Comparison of ENCODE assay signal across 9 cellular contexts in the genomic region with DNA sequence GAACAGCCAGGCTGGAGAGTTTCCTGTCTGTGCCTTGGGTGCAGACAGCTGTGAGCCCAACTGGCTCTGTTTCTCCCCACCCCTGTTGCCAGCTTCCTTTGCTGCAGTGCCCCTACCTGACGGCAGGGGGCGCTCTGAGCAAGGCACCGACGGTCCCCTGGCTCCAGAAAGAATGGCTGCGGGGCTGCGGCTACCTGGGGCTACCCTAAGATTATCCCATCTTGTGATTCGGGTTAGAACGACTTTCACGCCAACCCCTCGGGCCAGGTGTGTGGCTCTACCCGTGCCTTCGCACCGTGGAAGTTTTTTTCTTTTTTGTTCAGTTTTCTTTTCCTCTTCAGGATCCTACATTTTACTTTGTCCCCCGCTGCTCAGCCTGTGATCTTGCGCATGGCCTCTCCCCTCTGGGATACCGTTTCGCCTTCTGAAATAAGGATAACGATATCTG. TPM values are rescaled to one million over a fixed set of nuclear protein-coding genes. Genes with fewer than 3 reads are reported as not detected.
A peak's percentile ranks its signal among the peaks of the same experiment; 100 is the strongest.
DNase-seq lines count a peak whose midpoint lies in the region; ATAC-seq and TF ChIP-seq lines count a peak whose summit lies in the region.
"Had no signal": no experiment of that assay in that cellular context is flagged by ENCODE, and none has a peak within 500 bp of the region (broad histone marks: within the 10 kb centered on the region; RNA-seq: fewer than 3 reads in every experiment).

No MANE protein-coding gene starts in this region.

- H3K36me3 ChIP-seq in tibial nerve, result peaks cover 0 to 62% (median 0%) of the 10 kb centered on the region in 3 donors

- no peaks in the 10 kb centered on the region for H3K4me1 Mint-ChIP-seq in osteocyte (ENCODE audit: unreplicated experiment)

- TF ChIP-seq CTCF in osteocyte (IDR thresholded peaks at IDR 0.05) (peak; percentile 97), tibial nerve (IDR thresholded peaks at IDR 0.05) (peak; percentile 88 to 99 (median 93))

- ATAC-seq in GM18502 (IDR thresholded peaks at IDR 0.05; ENCODE audit: poor library complexity, unreplicated experiment), result no peak

- H3K27ac ChIP-seq in tibial nerve, result no peak overlapping the region

- WGBS in tibial nerve, 2 donors, result 31 to 39% methylated on average over 18 of the region's 18 CpGs

- H3K27me3 Mint-ChIP-seq in osteocyte (ENCODE audit: unreplicated experiment), result no peaks in the 10 kb centered on the region

- H3K4me1 ChIP-seq in tibial nerve, result peaks cover 0 to 4% (median 0%) of the 10 kb centered on the region in 4 donors

- in situ Hi-C loops in KBM-7 (cut with MboI; ENCODE audit: low pct_unique_long_range_greater_than_20kb, low sequenced_read_pairs), result loop anchor here (25.0 kb wide), 1 partner anchor 234 kb away; no protein-coding TSS in a partner anchor

- no peak for TF ChIP-seq EP300 in tibial nerve (IDR thresholded peaks at IDR 0.05)

- no peaks in the 10 kb centered on the region for H3K9me3 Mint-ChIP-seq in osteocyte (ENCODE audit: unreplicated experiment)

- no peak for TF ChIP-seq POLR2A in tibial nerve (IDR thresholded peaks at IDR 0.05)

- DNase-seq in DMS 273 (lab: John Stamatoyannopoulos, UW; ENCODE audit: unreplicated experiment) (peak; percentile 89), KBM-7 (peak; percentile 75), RPMI8226 (peak; percentile 74), foreskin melanocyte (peak; percentile 31), osteocyte (ENCODE audit: extremely low spot score, unreplicated experiment) (peak; percentile 91), tibial nerve (ENCODE audit: low spot score in 2 of 2) (peak; percentile 48 to 63)
- peak; percentile 71 for DNase-seq in activated T-helper 9 cell treated with anti-CD3 and anti-CD28 coated beads, Interleukin-2, amount 50 U/mL, for 16 hours (ENCODE audit: low read depth)

- no peaks in the 10 kb centered on the region for H3K27me3 ChIP-seq in tibial nerve

- no peak overlapping the region for H3K4me3 Mint-ChIP-seq in osteocyte (ENCODE audit: unreplicated experiment)

- no peaks in the 10 kb centered on the region for H3K9me3 ChIP-seq in tibial nerve

- H3K27ac Mint-ChIP-seq in osteocyte (ENCODE audit: unreplicated experiment), result no peak overlapping the region

- no peak overlapping the region for H3K4me3 ChIP-seq in tibial nerve

- peaks cover 10% of the 10 kb centered on the region for H3K36me3 Mint-ChIP-seq in osteocyte (ENCODE audit: unreplicated experiment)

RNA-seq across cellular contexts. Expression of gene AAR2, which starts 33.4 kb away (rescaled TPM):
- 32.8 and 36.1 TPM in 2 replicates for total RNA-seq in osteocyte
- 10 to 100 TPM; 24.5 to 35.6 (median 28.6) TPM for total RNA-seq in tibial nerve

RNA-seq across cellular contexts. Expression of gene EPB41L1, which starts 48.4 kb away (rescaled TPM):
- total RNA-seq in osteocyte (31.4 and 36.9 TPM in 2 replicates), tibial nerve (10 to 100 TPM; 19.9 to 55.3 (median 30.8) TPM)
- total RNA-seq: T-helper 1 cell treated with Interleukin-12 subunit alpha and Interleukin-12 subunit beta and Interleukin-4 antibody, amounts not matched to agents 30 ng/mL and 1 ng/mL, for 36 hours had no signal

Comparison
In these comparisons a context has a peak if more than half of its experiments do, and no peak if none do; other contexts are left out.
1. DNase-seq: peak in every context shown above with its lines; median percentile 91 in osteocyte; 89 in DMS 273; 75 in KBM-7; 74 in RPMI8226; 71 in activated T-helper 9 cell treated with anti-CD3 and anti-CD28 coated beads, Interleukin-2, amount 50 U/mL, for 16 hours; 56 in tibial nerve; 31 in foreskin melanocyte.